20 cellular contexts compared by ENCODE assay signal in the genomic region with DNA sequence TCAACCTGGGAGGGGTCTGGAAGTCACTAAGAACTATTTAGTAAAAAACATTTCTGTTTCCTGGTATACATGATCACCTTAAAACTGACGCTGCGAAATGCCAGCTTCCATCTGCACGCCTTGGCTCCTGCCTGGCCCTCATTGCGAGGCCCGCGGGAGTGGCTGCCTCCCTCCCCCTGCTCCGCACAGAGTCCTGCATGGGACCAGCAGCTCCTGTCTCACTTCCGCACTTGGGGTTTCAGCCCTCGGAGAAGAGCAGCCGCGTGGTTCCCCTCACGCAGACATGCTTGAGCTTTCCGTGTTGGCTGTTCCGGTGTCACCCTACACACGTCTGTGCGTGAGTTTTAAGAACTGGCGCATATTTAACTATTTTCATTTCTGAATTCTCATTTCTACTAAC. TPM values are rescaled to one million over a fixed set of nuclear protein-coding genes. Genes with fewer than 3 reads are reported as not detected.
A peak's percentile ranks its signal among the peaks of the same experiment; 100 is the strongest.
DNase-seq lines count a peak whose midpoint lies in the region; ATAC-seq and TF ChIP-seq lines count a peak whose summit lies in the region.
"Had no signal": no experiment of that assay in that cellular context is flagged by ENCODE, and none has a peak within 500 bp of the region (broad histone marks: within the 10 kb centered on the region; RNA-seq: fewer than 3 reads in every experiment).

No MANE protein-coding gene starts in this region.

- H3K36me3 ChIP-seq in upper lobe of right lung, result peaks cover 71% of the 10 kb centered on the region

- peak; percentile 7 for DNase-seq in activated naive CD4-positive, alpha-beta T cell treated with anti-CD3 and anti-CD28 coated beads, Interleukin-2, amount 50 U/mL, for 16 hours
- no peak for DNase-seq in activated naive CD4-positive, alpha-beta T cell (lab: John Stamatoyannopoulos, UW)
- DNase-seq in stimulated activated naive CD8-positive, alpha-beta T cell treated with anti-CD3 and anti-CD28 coated beads, Interleukin-15, Interleukin-2, amounts not matched to agents 100 U/mL and 50 U/mL, for 24 hours, result no peak
- DNase-seq in posterior vena cava (ENCODE audit: low spot score) (peak; percentile 64), upper lobe of right lung (peak; percentile 57)
- DNase-seq in activated CD8-positive, alpha-beta memory T cell treated with anti-CD3 and anti-CD28 coated beads, Interleukin-2, amount 50 U/mL, for 4 hours, result no peak
- DNase-seq: Caco-2; CD4-positive, CD25-positive, alpha-beta regulatory T cell; CD8-positive, alpha-beta T cell; DMS153; DND-41; H9 had no signal

- no peaks in the 10 kb centered on the region for H3K27me3 ChIP-seq in upper lobe of right lung
- H3K27me3 ChIP-seq: BLaER1 had no signal

- H3K36me3 Mint-ChIP-seq in stimulated activated naive CD8-positive, alpha-beta T cell treated with anti-CD3 and anti-CD28 coated beads, Interleukin-15, Interleukin-2, amounts not matched to agents 100 ng/mL and 50 ng/mL, for 24 hours (ENCODE audit: low read depth), result peaks cover 34% of the 10 kb centered on the region

- TF ChIP-seq CTCF in upper lobe of right lung (IDR thresholded peaks at IDR 0.05), result no peak

- no peaks in the 10 kb centered on the region for H3K4me1 Mint-ChIP-seq in stimulated activated naive CD8-positive, alpha-beta T cell treated with anti-CD3 and anti-CD28 coated beads, Interleukin-15, Interleukin-2, amounts not matched to agents 100 ng/mL and 50 ng/mL, for 24 hours (ENCODE audit: low read depth)
- H3K4me1 Mint-ChIP-seq: B cell; CD4-positive, CD25-positive, alpha-beta regulatory T cell; GM23338 had no signal

- no peaks in the 10 kb centered on the region for H3K27me3 Mint-ChIP-seq in stimulated activated naive CD8-positive, alpha-beta T cell treated with anti-CD3 and anti-CD28 coated beads, Interleukin-15, Interleukin-2, amounts not matched to agents 100 ng/mL and 50 ng/mL, for 24 hours
- H3K27me3 Mint-ChIP-seq: B cell; CD4-positive, CD25-positive, alpha-beta regulatory T cell had no signal

- H3K4me3 Mint-ChIP-seq in stimulated activated naive CD8-positive, alpha-beta T cell treated with anti-CD3 and anti-CD28 coated beads, Interleukin-15, Interleukin-2, amounts not matched to agents 100 ng/mL and 50 ng/mL, for 24 hours, result no peak overlapping the region
- H3K4me3 Mint-ChIP-seq: B cell; CD4-positive, CD25-positive, alpha-beta regulatory T cell; CD8-positive, alpha-beta T cell; GM23338; H9 had no signal

- no peaks in the 10 kb centered on the region for H3K9me3 ChIP-seq in upper lobe of right lung
- H3K9me3 ChIP-seq: BLaER1, Caco-2 had no signal

- H3K4me3 ChIP-seq in upper lobe of right lung, result no peak overlapping the region
- H3K4me3 ChIP-seq: BLaER1, GM23338 had no signal

- ATAC-seq in stimulated activated naive CD8-positive, alpha-beta T cell treated with anti-CD3 and anti-CD28 coated beads, Interleukin-15, Interleukin-2, amounts not matched to agents 100 U/mL and 50 U/mL, for 24 hours, result no peak
- ATAC-seq in upper lobe of right lung (no peak), GM19023 (IDR thresholded peaks at IDR 0.05; ENCODE audit: unreplicated experiment) (no peak)
- ATAC-seq: CD8-positive, alpha-beta T cell; GM23338; HCT116 had no signal

- intact Hi-C loops in posterior vena cava (cut with DNase I), result loop anchor here in 1 of 2 donors (5.0 kb wide), 1 partner anchor 1094 kb away; no protein-coding TSS in a partner anchor
- intact Hi-C loops in upper lobe of right lung (cut with DNase I), result no loop called here

- no peak overlapping the region for H3K27ac ChIP-seq in upper lobe of right lung
- H3K27ac ChIP-seq: 22Rv1, BLaER1, C4-2B had no signal

- H3K9me3 Mint-ChIP-seq in stimulated activated naive CD8-positive, alpha-beta T cell treated with anti-CD3 and anti-CD28 coated beads, Interleukin-15, Interleukin-2, amounts not matched to agents 100 ng/mL and 50 ng/mL, for 24 hours, result no peaks in the 10 kb centered on the region
- H3K9me3 Mint-ChIP-seq: CD8-positive, alpha-beta T cell; GM23338; H9 had no signal

- no peaks in the 10 kb centered on the region for H3K4me1 ChIP-seq in upper lobe of right lung
- H3K4me1 ChIP-seq: BLaER1, Caco-2 had no signal

- peak overlapping the region; percentile 45 for H3K27ac Mint-ChIP-seq in stimulated activated naive CD8-positive, alpha-beta T cell treated with anti-CD3 and anti-CD28 coated beads, Interleukin-15, Interleukin-2, amounts not matched to agents 100 ng/mL and 50 ng/mL, for 24 hours
- H3K27ac Mint-ChIP-seq: B cell; CD4-positive, CD25-positive, alpha-beta regulatory T cell; CD8-positive, alpha-beta T cell; GM23338; H9 had no signal

RNA-seq across cellular contexts. Expression of gene MTHFSD, which starts 18.4 kb away (rescaled TPM):
- total RNA-seq in posterior vena cava (10 to 100 TPM; 11.8 to 14.1 TPM), upper lobe of right lung (18.7 TPM)

RNA-seq across cellular contexts. Expression of gene FOXF1, which starts 26.3 kb away (rescaled TPM):
- total RNA-seq in posterior vena cava, result 1 to 10 TPM; 2.5 to 4.3 TPM
- 46.4 TPM for total RNA-seq in upper lobe of right lung
- total RNA-seq: B cell; CD4-positive, CD25-positive, alpha-beta regulatory T cell; CD8-positive, alpha-beta T cell; H9 had no signal

RNA-seq across cellular contexts. Expression of gene FOXC2, which starts 30.0 kb away (rescaled TPM):
- total RNA-seq in posterior vena cava, result 10 to 100 TPM; 11.9 to 12.2 TPM
- 1.1 TPM for total RNA-seq in upper lobe of right lung
- total RNA-seq: B cell; Caco-2; CD4-positive, CD25-positive, alpha-beta regulatory T cell; GM23338; H9 had no signal

RNA-seq across cellular contexts. Expression of gene FOXL1, which starts 41.7 kb away (rescaled TPM):
- total RNA-seq in posterior vena cava (1 to 10 TPM; 7.5 to 8.9 TPM), upper lobe of right lung (0.81 TPM)
- total RNA-seq: B cell; CD4-positive, CD25-positive, alpha-beta regulatory T cell had no signal

Comparison
In these comparisons a context has a peak if more than half of its experiments do, and no peak if none do; other contexts are left out.
1. DNase-seq: peak in activated naive CD4-positive, alpha-beta T cell treated with anti-CD3 and anti-CD28 coated beads, Interleukin-2, amount 50 U/mL, for 16 hours (single experiment), posterior vena cava (single experiment) and upper lobe of right lung (single experiment); none in activated naive CD4-positive, alpha-beta T cell (0 of 4), stimulated activated naive CD8-positive, alpha-beta T cell treated with anti-CD3 and anti-CD28 coated beads, Interleukin-15, Interleukin-2, amounts not matched to agents 100 U/mL and 50 U/mL, for 24 hours (single experiment) and activated CD8-positive, alpha-beta memory T cell treated with anti-CD3 and anti-CD28 coated beads, Interleukin-2, amount 50 U/mL, for 4 hours (single experiment).